1 cellular context compared by ENCODE assay signal in the genomic region with DNA sequence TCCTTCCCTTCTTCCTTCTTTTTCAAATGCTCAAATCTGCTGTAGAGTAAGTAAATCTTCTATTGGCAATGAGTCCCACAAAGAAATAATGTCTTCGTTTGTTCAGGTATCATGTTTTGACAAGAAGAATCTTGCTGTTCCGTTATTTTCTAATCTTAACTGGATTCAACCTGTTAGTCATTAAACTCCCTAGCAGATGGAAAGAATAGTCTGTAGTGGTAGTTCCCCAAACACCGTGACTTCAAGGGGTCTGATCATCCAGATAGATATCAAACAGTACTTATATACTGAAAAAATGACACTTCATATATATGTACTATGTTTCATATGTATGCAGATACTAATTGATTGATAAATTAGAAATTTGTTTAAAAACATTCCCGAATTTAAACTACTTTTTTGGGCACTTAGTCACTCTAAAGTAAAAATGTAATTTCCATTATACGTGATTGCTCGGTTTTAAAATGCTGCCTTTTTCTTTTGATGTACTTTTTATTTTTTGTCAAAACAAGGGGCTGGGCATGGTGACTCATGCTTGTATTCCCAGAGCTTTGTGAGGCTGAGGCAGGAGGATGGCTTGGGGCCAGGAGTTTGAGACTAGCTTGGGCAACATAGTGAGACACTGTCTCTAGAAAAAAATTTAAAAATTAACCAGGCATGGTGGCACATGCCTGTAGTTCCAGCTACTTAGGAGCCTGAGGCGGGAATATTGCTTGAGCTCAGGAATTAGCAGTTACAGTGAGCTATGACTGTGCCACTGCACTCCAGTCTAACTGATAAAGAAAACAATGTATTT.
TF ChIP-seq lines count a peak whose summit lies in the region.

No MANE protein-coding gene starts in this region.

TF ChIP-seq in HCT116, 20 proteins besides CTCF, POLR2A, EP300 and RAD21 (continued from another document):
- TF ChIP-seq SIN3A (IDR thresholded peaks at IDR 0.05; ENCODE audit: low read depth) (no peak), ZBTB33 (IDR thresholded peaks at IDR 0.05; ENCODE audit: extremely low read depth, insufficient replicate concordance, low read length) (no peak), FOSL1 (IDR thresholded peaks at IDR 0.05; ENCODE audit: low read depth) (peak; percentile 63), CBX3 (IDR thresholded peaks at IDR 0.05; ENCODE audit: low read depth) (peak; percentile 38; the same call in 1 of the 2 replicates), ZNF274 (IDR thresholded peaks at IDR 0.05; ENCODE audit: low read depth, low read length) (no peak)
TF ChIP-seq in HCT116: peak in this region for 6.
